In the genomic region with DNA sequence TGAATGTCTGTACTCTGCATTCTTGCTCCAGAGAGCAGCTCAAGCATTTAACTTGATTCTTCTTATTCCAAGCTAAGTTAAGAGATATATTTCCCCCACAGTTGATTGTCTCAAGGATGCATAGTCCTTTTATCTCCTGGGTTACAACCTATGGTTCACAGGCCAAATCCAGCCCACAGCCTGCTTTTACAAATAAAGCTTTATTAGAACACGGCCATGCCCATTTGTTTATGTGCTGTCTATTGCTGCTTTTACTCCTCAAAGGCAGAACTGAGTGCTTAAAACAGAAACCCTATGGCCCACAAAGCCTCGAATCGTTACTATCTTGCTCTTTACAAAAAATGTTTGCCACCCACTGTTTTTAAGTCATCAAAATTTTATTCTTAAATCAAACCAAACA, we compare ENCODE assay signal across 20 cellular contexts. TPM values are rescaled to one million over a fixed set of nuclear protein-coding genes. Genes with fewer than 3 reads are reported as not detected.
DNase-seq lines count a peak whose midpoint lies in the region; ATAC-seq, FAIRE-seq and TF ChIP-seq lines count a peak whose summit lies in the region.
"Had no signal": no experiment of that assay in that cellular context is flagged by ENCODE, and none has a peak within 500 bp of the region (broad histone marks: within the 10 kb centered on the region; RNA-seq: fewer than 3 reads in every experiment).

No MANE protein-coding gene starts in this region.

- CTCF ChIA-PET in HepG2 (lab: Yijun Ruan, JAX; ENCODE audit: low intra/inter-chr PET ratio, low total read pairs): no interaction called here

- H3K79me2 ChIP-seq in HepG2 (ENCODE audit: insufficient read depth, low read length): no peaks in the 10 kb centered on the region

- H3K4me3 ChIP-seq in RWPE2 (ENCODE audit: severe bottlenecking) (no peak overlapping the region), HepG2 (replicated peaks in 1 of 3; ENCODE audit: insufficient read depth in 1 of 3, low read depth in 2 of 3, low read length in 3 of 3) (no peak overlapping the region), sigmoid colon (no peak overlapping the region)
- H3K4me3 ChIP-seq: SJSA1 had no signal

- no peaks in the 10 kb centered on the region for H3K27me3 ChIP-seq in RWPE2 (ENCODE audit: insufficient read depth, poor library complexity, severe bottlenecking)
- H3K27me3 ChIP-seq in HepG2 (ENCODE audit: control insufficient read depth in 1 of 2, insufficient read depth in 2 of 2, low read length in 2 of 2): no peaks in the 10 kb centered on the region
- no peaks in the 10 kb centered on the region for H3K27me3 ChIP-seq in sigmoid colon
- H3K27me3 ChIP-seq: BE2C, SJSA1 had no signal

- ATAC-seq in RWPE2 (ENCODE audit: low read depth): no peak
- ATAC-seq in HepG2: no peak
- ATAC-seq: HCT116 had no signal

- no peak for TF ChIP-seq EP300 in HepG2 (IDR thresholded peaks at IDR 0.05; ENCODE audit: low read depth in 2 of 2, low read length in 2 of 2)
- no peak for TF ChIP-seq EP300 in HepG2 (CRISPR knock-in tag; IDR thresholded peaks at IDR 0.05; ENCODE audit: borderline replicate concordance)
- no peak for TF ChIP-seq EP300 in sigmoid colon (IDR thresholded peaks at IDR 0.05)

- peak overlapping the region; percentile 76 for H3K4me2 ChIP-seq in HepG2 (ENCODE audit: low read depth, low read length)

- TF ChIP-seq POLR2A in HepG2 (IDR thresholded peaks at IDR 0.05; ENCODE audit: insufficient read depth in 1 of 2, low read depth in 2 of 2, low read length in 2 of 2) (no peak), sigmoid colon (IDR thresholded peaks at IDR 0.05) (no peak)

- no peak overlapping the region for H3K9ac ChIP-seq in HepG2 (ENCODE audit: insufficient read depth, low read depth, low read length)

- POLR2A ChIA-PET in HepG2 (lab: Yijun Ruan, JAX): interaction anchor here (1.5 to 5.2 kb wide), 4 partner anchors 12 to 173 kb away, joined by 3 to 71 read pairs (median 12); a partner anchor contains a TSS

- H3K9me3 Mint-ChIP-seq in CD14-positive monocyte (no peaks in the 10 kb centered on the region), mesothelial cell of epicardium (no peaks in the 10 kb centered on the region)
- H3K9me3 Mint-ChIP-seq: CD8-positive, alpha-beta memory T cell had no signal

- H3K27ac ChIP-seq in RWPE2 (ENCODE audit: poor library complexity, severe bottlenecking): peak overlapping the region; percentile 99
- H3K27ac ChIP-seq in HepG2 (ENCODE audit: extremely low read length, insufficient read depth, low read length): peak overlapping the region; percentile 92
- H3K27ac ChIP-seq in sigmoid colon: no peak overlapping the region
- H3K27ac ChIP-seq: SJSA1 had no signal

- no TSS peak for BruUV-seq in HepG2 (replicated peaks; lab: Mats Ljungman, UMichigan)

- TF ChIP-seq CTCF in CD14-positive monocyte (IDR thresholded peaks at IDR 0.05) (no peak), RWPE2 (IDR thresholded peaks at IDR 0.05; ENCODE audit: poor library complexity, severe bottlenecking) (no peak), HepG2 (CRISPR knock-in tag; IDR thresholded peaks at IDR 0.05) (no peak), sigmoid colon (IDR thresholded peaks at IDR 0.05) (no peak), mesothelial cell of epicardium (IDR thresholded peaks at IDR 0.05; ENCODE audit: unreplicated experiment) (no peak)

- no peaks in the 10 kb centered on the region for H3K9me3 ChIP-seq in RWPE2 (ENCODE audit: severe bottlenecking)
- H3K9me3 ChIP-seq in HepG2 (ENCODE audit: low read length): no peaks in the 10 kb centered on the region
- no peaks in the 10 kb centered on the region for H3K9me3 ChIP-seq in sigmoid colon
- H3K9me3 ChIP-seq: BE2C, SJSA1 had no signal

- H4K20me1 ChIP-seq in HepG2 (ENCODE audit: insufficient read depth, low read length): no peaks in the 10 kb centered on the region

- no peak overlapping the region for H2AFZ ChIP-seq in HepG2 (ENCODE audit: low read length)

- H3K27me3 Mint-ChIP-seq in CD14-positive monocyte (ENCODE audit: low read depth in 3 of 3) (no peaks in the 10 kb centered on the region), mesothelial cell of epicardium (ENCODE audit: low read depth) (no peaks in the 10 kb centered on the region)
- H3K27me3 Mint-ChIP-seq: CD8-positive, alpha-beta memory T cell had no signal

- H3K36me3 Mint-ChIP-seq in CD14-positive monocyte (peaks cover 91 to 96% of the 10 kb centered on the region in 2 donors), mesothelial cell of epicardium (peaks cover 2% of the 10 kb centered on the region)

- H3K4me1 ChIP-seq in RWPE2 (ENCODE audit: insufficient read depth, poor library complexity, severe bottlenecking): peaks cover 32% of the 10 kb centered on the region
- peaks cover 65% of the 10 kb centered on the region for H3K4me1 ChIP-seq in HepG2 (ENCODE audit: insufficient read depth, low read length)
- H3K4me1 ChIP-seq in sigmoid colon: no peaks in the 10 kb centered on the region
- H3K4me1 ChIP-seq: BE2C had no signal

- peak overlapping the region in 6 of 7 donors; percentile 5 to 73 (median 38) for H3K27ac Mint-ChIP-seq in CD14-positive monocyte
- no peak overlapping the region for H3K27ac Mint-ChIP-seq in mesothelial cell of epicardium
- H3K27ac Mint-ChIP-seq: CD8-positive, alpha-beta memory T cell had no signal

- intact Hi-C loops in CD14-positive monocyte (cut with micrococcal nuclease) (no loop called here), HepG2 (cut with micrococcal nuclease; ENCODE audit: unreplicated experiment) (no loop called here), sigmoid colon (cut with DNase I) (no loop called here), head of caudate nucleus (cut with DNase I) (no loop called here)

- H3K36me3 ChIP-seq in RWPE2 (ENCODE audit: low read depth) (peaks cover 98% of the 10 kb centered on the region), HepG2 (replicated peaks in 1 of 2; ENCODE audit: control insufficient read depth in 1 of 2, insufficient read depth in 2 of 2, low read length in 2 of 2) (peaks cover 0 to 1% of the 10 kb centered on the region in 2 experiments; a peak in 1 of 5 replicates), sigmoid colon (peaks cover 0 to 40% (median 2%) of the 10 kb centered on the region in 4 donors)
- H3K36me3 ChIP-seq: BE2C had no signal

- no peak for TF ChIP-seq RAD21 in HepG2 (CRISPR knock-in tag; IDR thresholded peaks at IDR 0.05)

- FAIRE-seq in HepG2 (lab: Jason Lieb, UNC): no peak
- FAIRE-seq: GM12891, GM19239 had no signal

- no peak overlapping the region for H3K4me3 Mint-ChIP-seq in CD14-positive monocyte
- no peak overlapping the region for H3K4me3 Mint-ChIP-seq in mesothelial cell of epicardium
- H3K4me3 Mint-ChIP-seq: CD8-positive, alpha-beta memory T cell had no signal

- H3K4me1 Mint-ChIP-seq in CD14-positive monocyte: peaks cover 13% of the 10 kb centered on the region
- H3K4me1 Mint-ChIP-seq in mesothelial cell of epicardium: no peaks in the 10 kb centered on the region
- H3K4me1 Mint-ChIP-seq: CD8-positive, alpha-beta memory T cell had no signal

- WGBS in HepG2 (ENCODE audit: low lambda C conversion rate): 64% methylated on average over 3 of the region's 3 CpGs
- WGBS in sigmoid colon, 2 donors: 83 to 91% methylated on average over 3 of the region's 3 CpGs

- in situ Hi-C loops in HepG2 (cut with HindIII; ENCODE audit: extremely low pct_ligation_motif_present, low pct_unique_long_range_greater_than_20kb): no loop called here

- DNase-seq in CD14-positive monocyte (ENCODE audit: low spot score): no peak
- no peak for DNase-seq in RWPE2 (ENCODE audit: low spot score)
- DNase-seq in HepG2 (ENCODE audit: low spot score): no peak
- peak; percentile 14 for DNase-seq in sigmoid colon
- no peak for DNase-seq in superior temporal gyrus (ENCODE audit: extremely low spot score)
- DNase-seq in head of caudate nucleus: no peak
- DNase-seq in mesothelial cell of epicardium (ENCODE audit: low spot score in 2 of 2, unreplicated experiment in 2 of 2): no peak
- DNase-seq: BE2C; CD8-positive, alpha-beta memory T cell; DMS53; EL; GOT3; NCI-H1092 treated with DMSO at 0.1 percent for 48 hours; NCI-H1694; NCI-H510A treated with DMSO at 0.1 percent for 48 hours; NCI-H82 had no signal

RNA-seq across cellular contexts. Expression of a gene that starts 25.8 kb away (rescaled TPM):
- polyA plus RNA-seq in CD14-positive monocyte (10 to 100 TPM; 23.2 to 34.4 TPM), HepG2 (2011; rRNA removed) (2.0 and 2.8 TPM in 2 replicates), sigmoid colon (10 to 100 TPM; 13.3 to 23.8 (median 15.0) TPM)
- total RNA-seq in HepG2 (2016; rRNA removed; fragmentation: Illumina TruSeq; extraction: Trizol) (2.2 and 2.8 TPM in 2 replicates), sigmoid colon (10 to 100 TPM in 1 of 4 donors, 1 to 10 TPM in 3; 4.8 to 13.8 (median 5.3) TPM), mesothelial cell of epicardium (7.0 to 7.4 TPM (median 7.3 TPM) in 3 replicates)
- 0.51 and 0.62 TPM in 2 replicates for total RNA-seq in HepG2 (2016; cell fraction: cytosol; rRNA removed; fragmentation: Illumina TruSeq; extraction: Trizol; ENCODE audit: low read depth)
- total RNA-seq in HepG2 (2016; cell fraction: insoluble cytoplasmic fraction; rRNA removed; fragmentation: Illumina TruSeq; extraction: Trizol): 2.1 and 2.6 TPM in 2 replicates
- 1.1 and 1.2 TPM in 2 replicates for total RNA-seq in HepG2 (2016; cell fraction: membrane; rRNA removed; fragmentation: Illumina TruSeq; extraction: Trizol)
- 2.2 and 2.8 TPM in 2 replicates for total RNA-seq in HepG2 (2016; cell fraction: nucleus; rRNA removed; fragmentation: Illumina TruSeq; extraction: Trizol)
- 1.5 and 2.0 TPM in 2 replicates for polyA plus RNA-seq in HepG2 (2011; cell fraction: cytosol; rRNA removed)
- 5.2 and 5.6 TPM in 2 replicates for polyA plus RNA-seq in HepG2 (2011; cell fraction: nucleus; rRNA removed)
- 1.9 and 2.1 TPM in 2 replicates for polyA plus RNA-seq in HepG2 (2012)
- polyA plus RNA-seq in HepG2 (2016; cell fraction: cytosol; fragmentation: Illumina TruSeq; extraction: Trizol; ENCODE audit: low read depth): 0.31 and 0.54 TPM in 2 replicates
- 2.9 and 3.0 TPM in 2 replicates for polyA plus RNA-seq in HepG2 (2016; cell fraction: insoluble cytoplasmic fraction; fragmentation: Illumina TruSeq; extraction: Trizol; ENCODE audit: low read depth)
- 0.96 and 1.1 TPM in 2 replicates for polyA plus RNA-seq in HepG2 (2016; cell fraction: membrane; fragmentation: Illumina TruSeq; extraction: Trizol; ENCODE audit: low read depth)
- polyA plus RNA-seq in HepG2 (2016; cell fraction: nucleus; fragmentation: Illumina TruSeq; extraction: Trizol; ENCODE audit: insufficient read depth, low read depth): 3.1 and 3.8 TPM in 2 replicates
- 6.2 and 19.2 TPM in 2 replicates for polyA minus RNA-seq in HepG2 (2011; rRNA and poly(A)+ RNA removed; ENCODE audit: low replicate concordance)
- polyA minus RNA-seq in HepG2 (2011; cell fraction: cytosol; rRNA and poly(A)+ RNA removed): 1.1 TPM in 2 replicates
- 3.1 and 4.0 TPM in 2 replicates for polyA minus RNA-seq in HepG2 (2011; cell fraction: nucleus; rRNA and poly(A)+ RNA removed)

RNA-seq across cellular contexts. Expression of a gene that starts 37.2 kb away (rescaled TPM):
- polyA plus RNA-seq in CD14-positive monocyte (1 to 10 TPM; 2.1 to 3.5 TPM), HepG2 (2011; rRNA removed) (12.9 and 15.3 TPM in 2 replicates), sigmoid colon (10 to 100 TPM; 16.8 to 39.6 (median 33.3) TPM)
- total RNA-seq in HepG2 (2016; rRNA removed; fragmentation: Illumina TruSeq; extraction: Trizol) (14.4 and 19.8 TPM in 2 replicates), sigmoid colon (1 to 10 TPM; 1.2 to 1.8 (median 1.4) TPM), mesothelial cell of epicardium (5.9 to 6.3 TPM (median 5.9 TPM) in 3 replicates)
- total RNA-seq in HepG2 (2016; cell fraction: cytosol; rRNA removed; fragmentation: Illumina TruSeq; extraction: Trizol; ENCODE audit: low read depth): 3.5 and 3.6 TPM in 2 replicates
- total RNA-seq in HepG2 (2016; cell fraction: insoluble cytoplasmic fraction; rRNA removed; fragmentation: Illumina TruSeq; extraction: Trizol): 14.0 and 19.0 TPM in 2 replicates
- 12.4 and 12.5 TPM in 2 replicates for total RNA-seq in HepG2 (2016; cell fraction: membrane; rRNA removed; fragmentation: Illumina TruSeq; extraction: Trizol)
- total RNA-seq in HepG2 (2016; cell fraction: nucleus; rRNA removed; fragmentation: Illumina TruSeq; extraction: Trizol): 8.5 and 10.2 TPM in 2 replicates
- 12.3 and 15.4 TPM in 2 replicates for polyA plus RNA-seq in HepG2 (2011; cell fraction: cytosol; rRNA removed)
- polyA plus RNA-seq in HepG2 (2011; cell fraction: nucleus; rRNA removed): 7.9 and 8.1 TPM in 2 replicates
- polyA plus RNA-seq in HepG2 (2012): 5.9 and 8.4 TPM in 2 replicates
- 5.6 TPM in 2 replicates for polyA plus RNA-seq in HepG2 (2016; cell fraction: cytosol; fragmentation: Illumina TruSeq; extraction: Trizol; ENCODE audit: low read depth)
- 21.2 and 23.2 TPM in 2 replicates for polyA plus RNA-seq in HepG2 (2016; cell fraction: insoluble cytoplasmic fraction; fragmentation: Illumina TruSeq; extraction: Trizol; ENCODE audit: low read depth)
- polyA plus RNA-seq in HepG2 (2016; cell fraction: membrane; fragmentation: Illumina TruSeq; extraction: Trizol; ENCODE audit: low read depth): 9.4 and 10.3 TPM in 2 replicates
- 21.7 and 22.4 TPM in 2 replicates for polyA plus RNA-seq in HepG2 (2016; cell fraction: nucleus; fragmentation: Illumina TruSeq; extraction: Trizol; ENCODE audit: insufficient read depth, low read depth)
- 7.1 and 26.4 TPM in 2 replicates for polyA minus RNA-seq in HepG2 (2011; rRNA and poly(A)+ RNA removed; ENCODE audit: low replicate concordance)
- polyA minus RNA-seq in HepG2 (2011; cell fraction: cytosol; rRNA and poly(A)+ RNA removed): 9.8 and 10.3 TPM in 2 replicates
- polyA minus RNA-seq in HepG2 (2011; cell fraction: nucleus; rRNA and poly(A)+ RNA removed): 4.6 and 5.3 TPM in 2 replicates

Comparison
In these comparisons a context has a peak if more than half of its experiments do, and no peak if none do; other contexts are left out.
1. H3K27ac ChIP-seq: peak in RWPE2 (single experiment) and HepG2 (single experiment); none in sigmoid colon (0 of 4).